In genomic region chr2:105841551-105841950, GRCh38 we compare ENCODE assay signal across 17 cellular contexts.
DNase-seq lines count a peak whose midpoint lies in the region; ATAC-seq and TF ChIP-seq lines count a peak whose summit lies in the region.
"Had no signal": no experiment of that assay in that cellular context is flagged by ENCODE, and none has a peak within 500 bp of the region (broad histone marks: within the 10 kb centered on the region; RNA-seq: fewer than 3 reads in every experiment).

No MANE protein-coding gene starts in this region.

- peak overlapping the region; percentile 56 for H3K4me3 Mint-ChIP-seq in stimulated activated naive CD8-positive, alpha-beta T cell treated with anti-CD3 and anti-CD28 coated beads, Interleukin-15, Interleukin-2, amounts not matched to agents 100 ng/mL and 50 ng/mL, for 24 hours
- H3K4me3 Mint-ChIP-seq in activated B cell treated with CpG ODN at 0.5 μM for 24 hours, result peak overlapping the region; percentile 11
- H3K4me3 Mint-ChIP-seq in glutamatergic neuron (ENCODE audit: unreplicated experiment), result no peak overlapping the region
- H3K4me3 Mint-ChIP-seq: immature natural killer cell had no signal

- peaks cover 3% of the 10 kb centered on the region for H3K9me3 Mint-ChIP-seq in stimulated activated naive CD8-positive, alpha-beta T cell treated with anti-CD3 and anti-CD28 coated beads, Interleukin-15, Interleukin-2, amounts not matched to agents 100 ng/mL and 50 ng/mL, for 24 hours
- no peaks in the 10 kb centered on the region for H3K9me3 Mint-ChIP-seq in activated B cell treated with CpG ODN at 0.5 μM for 24 hours
- peaks cover 6% of the 10 kb centered on the region for H3K9me3 Mint-ChIP-seq in glutamatergic neuron (ENCODE audit: unreplicated experiment)

- no peak for ATAC-seq in stimulated activated naive CD8-positive, alpha-beta T cell treated with anti-CD3 and anti-CD28 coated beads, Interleukin-15, Interleukin-2, amounts not matched to agents 100 U/mL and 50 U/mL, for 24 hours
- ATAC-seq in activated B cell treated with CpG ODN at 0.5 μM for 24 hours (ENCODE audit: low read depth), result no peak
- ATAC-seq in HG02973 (IDR thresholded peaks at IDR 0.05; ENCODE audit: unreplicated experiment), result no peak
- no peak for ATAC-seq in sciatic nerve
- ATAC-seq: mucosa of descending colon had no signal

- intact Hi-C loops in activated B cell treated with CpG ODN at 0.5 μM for 24 hours (cut with micrococcal nuclease), result no loop called here
- intact Hi-C loops in sciatic nerve (cut with DNase I), result no loop called here

- no peak for DNase-seq in stimulated activated naive CD8-positive, alpha-beta T cell treated with anti-CD3 and anti-CD28 coated beads, Interleukin-15, Interleukin-2, amounts not matched to agents 100 U/mL and 50 U/mL, for 24 hours
- DNase-seq in activated B cell treated with CpG ODN at 0.5 μM for 24 hours (no peak), glutamatergic neuron (no peak), sciatic nerve (ENCODE audit: low spot score) (no peak), NCI-H446 treated with DMSO at 0.1 percent for 48 hours (lab: John Stamatoyannopoulos, UW) (no peak)
- DNase-seq: activated gamma-delta T cell; dorsolateral prefrontal cortex; GM23248; immature natural killer cell; mucosa of descending colon; NCI-H1694; NCI-H69; stimulated activated CD4-positive, alpha-beta T cell treated with anti-CD3 and anti-CD28 coated beads, Interleukin-2, amount 100 ng/mL, for 24 hours; stimulated activated naive CD4-positive, alpha-beta T cell; thyroid gland had no signal

- peaks cover 97% of the 10 kb centered on the region for H3K4me1 Mint-ChIP-seq in stimulated activated naive CD8-positive, alpha-beta T cell treated with anti-CD3 and anti-CD28 coated beads, Interleukin-15, Interleukin-2, amounts not matched to agents 100 ng/mL and 50 ng/mL, for 24 hours (ENCODE audit: low read depth)
- peaks cover 79% of the 10 kb centered on the region for H3K4me1 Mint-ChIP-seq in activated B cell treated with CpG ODN at 0.5 μM for 24 hours
- peaks cover 40% of the 10 kb centered on the region for H3K4me1 Mint-ChIP-seq in glutamatergic neuron (ENCODE audit: low read depth, unreplicated experiment)

- H3K27me3 Mint-ChIP-seq in stimulated activated naive CD8-positive, alpha-beta T cell treated with anti-CD3 and anti-CD28 coated beads, Interleukin-15, Interleukin-2, amounts not matched to agents 100 ng/mL and 50 ng/mL, for 24 hours, result no peaks in the 10 kb centered on the region
- H3K27me3 Mint-ChIP-seq in activated B cell treated with CpG ODN at 0.5 μM for 24 hours (no peaks in the 10 kb centered on the region), glutamatergic neuron (ENCODE audit: unreplicated experiment) (peaks cover 4% of the 10 kb centered on the region)

- H3K36me3 Mint-ChIP-seq in stimulated activated naive CD8-positive, alpha-beta T cell treated with anti-CD3 and anti-CD28 coated beads, Interleukin-15, Interleukin-2, amounts not matched to agents 100 ng/mL and 50 ng/mL, for 24 hours (ENCODE audit: low read depth), result peaks cover 61% of the 10 kb centered on the region
- H3K36me3 Mint-ChIP-seq in activated B cell treated with CpG ODN at 0.5 μM for 24 hours (ENCODE audit: low read depth) (peaks cover 29% of the 10 kb centered on the region), glutamatergic neuron (ENCODE audit: unreplicated experiment) (no peaks in the 10 kb centered on the region)

- TF ChIP-seq CTCF in activated B cell treated with CpG ODN at 0.5 μM for 24 hours (IDR thresholded peaks at IDR 0.05) (no peak), glutamatergic neuron (IDR thresholded peaks at IDR 0.05; ENCODE audit: partially characterized antibody, unreplicated experiment) (no peak)

- CTCF ChIA-PET in activated B cell treated with CpG ODN at 0.5 μM for 24 hours (lab: Charles Lee), result no interaction called here

- POLR2A ChIA-PET in activated B cell treated with CpG ODN at 0.5 μM for 24 hours (lab: Charles Lee), result no interaction called here

- peak overlapping the region; percentile 99 for H3K27ac Mint-ChIP-seq in stimulated activated naive CD8-positive, alpha-beta T cell treated with anti-CD3 and anti-CD28 coated beads, Interleukin-15, Interleukin-2, amounts not matched to agents 100 ng/mL and 50 ng/mL, for 24 hours
- H3K27ac Mint-ChIP-seq in activated B cell treated with CpG ODN at 0.5 μM for 24 hours (peak overlapping the region; percentile 43), glutamatergic neuron (ENCODE audit: unreplicated experiment) (peak overlapping the region; percentile 23)

Comparison
In these comparisons a context has a peak if more than half of its experiments do, and no peak if none do; other contexts are left out.
1. H3K27ac Mint-ChIP-seq: peak in every context shown above with its lines; median percentile 99 in stimulated activated naive CD8-positive, alpha-beta T cell treated with anti-CD3 and anti-CD28 coated beads, Interleukin-15, Interleukin-2, amounts not matched to agents 100 ng/mL and 50 ng/mL, for 24 hours; 43 in activated B cell treated with CpG ODN at 0.5 μM for 24 hours; 23 in glutamatergic neuron.